In the genomic region with DNA sequence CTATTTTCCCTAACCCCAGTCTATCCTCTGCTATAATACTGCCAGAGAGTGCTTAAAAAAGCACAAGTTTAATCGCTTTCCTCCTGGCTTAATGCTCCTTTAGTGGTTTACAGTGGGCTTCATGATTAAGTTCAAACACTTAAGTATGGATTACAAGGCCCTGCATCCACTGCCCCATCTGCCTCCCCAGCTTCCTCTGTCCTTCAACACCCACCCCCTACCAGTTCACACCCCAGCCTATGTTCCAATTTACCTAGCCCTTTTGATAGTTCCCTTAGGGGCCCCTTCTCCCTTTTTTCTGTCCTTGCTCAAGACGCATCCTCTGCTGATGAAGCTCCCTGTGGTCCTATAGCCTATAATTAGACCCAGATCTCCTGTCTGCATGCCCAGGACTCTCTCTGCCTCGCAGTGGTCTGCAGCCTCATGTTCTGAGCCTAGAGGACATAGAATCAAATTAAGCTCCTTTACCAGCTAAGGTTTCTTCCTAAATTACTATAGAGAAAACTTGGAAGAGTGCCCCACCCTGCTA, we compare ENCODE assay signal across 20 cellular contexts.
A peak's percentile ranks its signal among the peaks of the same experiment; 100 is the strongest.
DNase-seq lines count a peak whose midpoint lies in the region; ATAC-seq, FAIRE-seq and TF ChIP-seq lines count a peak whose summit lies in the region.
"Had no signal": no experiment of that assay in that cellular context is flagged by ENCODE, and none has a peak within 500 bp of the region (broad histone marks: within the 10 kb centered on the region; RNA-seq: fewer than 3 reads in every experiment).

No MANE protein-coding gene starts in this region.

- intact Hi-C loops in uterus (cut with DNase I; ENCODE audit: low total_unique reads) (no loop called here), OCI-LY7 (cut with micrococcal nuclease; ENCODE audit: unreplicated experiment) (no loop called here)

- DNase-seq in D721Med (ENCODE audit: insufficient read length, low spot score): peak; percentile 22
- peak; percentile 99 for DNase-seq in NCI-H82 (lab: John Stamatoyannopoulos, UW)
- DNase-seq in mesenchymal stem cell: no peak
- DNase-seq in uterus: no peak
- DNase-seq in OCI-LY7 (ENCODE audit: low spot score): no peak
- DNase-seq in mucosa of gallbladder (ENCODE audit: low spot score): no peak
- DNase-seq: CD4-positive, CD25-positive, alpha-beta regulatory T cell; COR-L47; DMS153; NCI-H1105; NCI-H2081; NCI-H2171; NCI-H446; NCI-H69; Peyer's patch; T-helper 17 cell had no signal

- H3K9me2 ChIP-seq in OCI-LY7 (ENCODE audit: insufficient read depth, low read length): no peaks in the 10 kb centered on the region

- H3K36me3 ChIP-seq in mesenchymal stem cell (ENCODE audit: control insufficient read depth in 1 of 2, insufficient read depth in 2 of 2, low read depth in 1 of 2, low read length in 2 of 2) (peaks cover 0 to 4% of the 10 kb centered on the region in 2 experiments), uterus (no peaks in the 10 kb centered on the region), OCI-LY7 (ENCODE audit: insufficient read depth, low read length) (no peaks in the 10 kb centered on the region)
- H3K36me3 ChIP-seq: Peyer's patch had no signal

- no peak overlapping the region for H3K27ac ChIP-seq in mesenchymal stem cell (ENCODE audit: low read length, poor library complexity, severe bottlenecking)
- peak overlapping the region; percentile 33 to 57 for H3K27ac ChIP-seq in uterus
- no peak overlapping the region for H3K27ac ChIP-seq in OCI-LY7 (ENCODE audit: low read depth, low read length, poor library complexity, severe bottlenecking)
- H3K27ac ChIP-seq: A549, Peyer's patch had no signal

- no peak overlapping the region for H3K14ac ChIP-seq in mesenchymal stem cell (ENCODE audit: low read length in 2 of 2)

- no peak overlapping the region for H3K18ac ChIP-seq in mesenchymal stem cell (ENCODE audit: low read depth in 1 of 2, low read length in 2 of 2)

- no peak overlapping the region for H3K4ac ChIP-seq in mesenchymal stem cell (ENCODE audit: low read depth in 1 of 2, low read length in 2 of 2)

- H2AFZ ChIP-seq in mesenchymal stem cell (ENCODE audit: low read depth, low read length) (no peak overlapping the region), OCI-LY7 (ENCODE audit: low read length) (no peak overlapping the region)

- H4K91ac ChIP-seq in mesenchymal stem cell (ENCODE audit: low read length): no peak overlapping the region

- no peak overlapping the region for H4K8ac ChIP-seq in mesenchymal stem cell (ENCODE audit: low read length)

- H3K9ac ChIP-seq in mesenchymal stem cell (ENCODE audit: low read length): no peak overlapping the region

- H3K4me1 ChIP-seq in mesenchymal stem cell (ENCODE audit: control insufficient read depth, insufficient read depth, low read depth, low read length) (no peaks in the 10 kb centered on the region), uterus (no peaks in the 10 kb centered on the region), OCI-LY7 (ENCODE audit: insufficient read depth, low read length, poor library complexity, severe bottlenecking) (no peaks in the 10 kb centered on the region)

- H3K4me2 ChIP-seq in mesenchymal stem cell (ENCODE audit: low read length, poor library complexity, severe bottlenecking) (no peak overlapping the region), OCI-LY7 (ENCODE audit: low read length) (no peak overlapping the region)
- H3K4me2 ChIP-seq: A549 had no signal

- H3K23ac ChIP-seq in mesenchymal stem cell (ENCODE audit: low read length in 2 of 2): no peak overlapping the region

- no TSS peak for BruUV-seq in OCI-LY7 (replicated peaks; lab: Mats Ljungman, UMichigan)

- 88% methylated on average over 3 of the region's 3 CpGs for WGBS in mesenchymal stem cell

- TF ChIP-seq POLR2A in uterus (IDR thresholded peaks at IDR 0.05): no peak

- H3K27me3 ChIP-seq in mesenchymal stem cell (ENCODE audit: control insufficient read depth in 1 of 2, insufficient read depth in 1 of 2, low read length in 2 of 2): no peaks in the 10 kb centered on the region
- H3K27me3 ChIP-seq in uterus: no peaks in the 10 kb centered on the region
- H3K27me3 ChIP-seq: Peyer's patch had no signal

- POLR2A ChIA-PET in OCI-LY7 (lab: Charles Lee): interaction anchor here (0.5 to 0.9 kb wide), 2 partner anchors 12 to 217 kb away, joined by 3 to 8 read pairs; no protein-coding TSS in a partner anchor

- CTCF ChIA-PET in OCI-LY7 (lab: Charles Lee; ENCODE audit: unreplicated experiment): no interaction called here

- H2BK12ac ChIP-seq in mesenchymal stem cell (ENCODE audit: low read length in 2 of 2): peak overlapping the region in 1 of 2 experiments; percentile 96

- H2BK15ac ChIP-seq in mesenchymal stem cell (ENCODE audit: low read depth, poor library complexity, severe bottlenecking): no peak overlapping the region

- no peaks in the 10 kb centered on the region for H3K79me2 ChIP-seq in OCI-LY7 (ENCODE audit: insufficient read depth, low read depth, low read length)

- no peak for ATAC-seq in GM21576 (IDR thresholded peaks at IDR 0.05; ENCODE audit: unreplicated experiment)
- ATAC-seq: A549, T-helper 17 cell had no signal

- H4K20me1 ChIP-seq in OCI-LY7 (ENCODE audit: insufficient read depth, low read length): no peaks in the 10 kb centered on the region

- H2AK5ac ChIP-seq in mesenchymal stem cell (ENCODE audit: low read length, severe bottlenecking): no peak overlapping the region

- H3K9me3 ChIP-seq in mesenchymal stem cell (ENCODE audit: control insufficient read depth, low read length) (no peaks in the 10 kb centered on the region), uterus (no peaks in the 10 kb centered on the region), OCI-LY7 (ENCODE audit: low read length) (no peaks in the 10 kb centered on the region)
- H3K9me3 ChIP-seq: A549, Peyer's patch had no signal

- H3K79me1 ChIP-seq in mesenchymal stem cell (replicated peaks; ENCODE audit: low read length, poor library complexity, severe bottlenecking): no peaks in the 10 kb centered on the region

- peak; percentile 56 for FAIRE-seq in D721Med (lab: Jason Lieb, UNC)
- FAIRE-seq: A549, G401.6, GM18507 had no signal

- no peak overlapping the region for H2BK5ac ChIP-seq in mesenchymal stem cell (ENCODE audit: low read depth, low read length, poor library complexity, severe bottlenecking)

- TF ChIP-seq CTCF in D721Med (IDR thresholded peaks at IDR 0.05; ENCODE audit: insufficient read depth, missing control alignments) (no peak), uterus (IDR thresholded peaks at IDR 0.05) (no peak), OCI-LY7 (conservative IDR thresholded peaks at IDR 0.05; ENCODE audit: low read length) (no peak)

- H3K4me3 ChIP-seq in mesenchymal stem cell (ENCODE audit: insufficient read depth in 1 of 2, low read depth in 1 of 2, low read length in 2 of 2) (no peak overlapping the region), uterus (no peak overlapping the region), OCI-LY7 (ENCODE audit: low read depth, low read length, poor library complexity, severe bottlenecking) (no peak overlapping the region)
- H3K4me3 ChIP-seq: A549, Peyer's patch had no signal

- H2BK120ac ChIP-seq in mesenchymal stem cell (ENCODE audit: low read depth, low read length): peak overlapping the region; percentile 44

Comparison
In these comparisons a context has a peak if more than half of its experiments do, and no peak if none do; other contexts are left out.
1. DNase-seq: peak in D721Med (single experiment) and NCI-H82 (single experiment); none in mesenchymal stem cell (single experiment), uterus (0 of 2), OCI-LY7 (single experiment) and mucosa of gallbladder (single experiment).
2. H3K27ac ChIP-seq: peak in uterus (2 of 2); none in mesenchymal stem cell (single experiment) and OCI-LY7 (single experiment).